In genomic region chr19:40798223-40798996, GRCh38 we compare ENCODE assay signal across 1 cellular context.
TF ChIP-seq lines count a peak whose summit lies in the region.

No MANE protein-coding gene starts in this region.

TF ChIP-seq in HEK293, 187 proteins besides CTCF, POLR2A, EP300 and RAD21 (continued from another document and continues in another):
- TF ChIP-seq ZNF692 (tag by site-specific recombination; IDR thresholded peaks at IDR 0.05) (peak; percentile 38; the same call in 1 of the 2 replicates), ZNF280C (tag by site-specific recombination; IDR thresholded peaks at IDR 0.05) (no peak), ZBTB1 (tag by site-specific recombination; IDR thresholded peaks at IDR 0.05) (no peak), ZNF274 (IDR thresholded peaks at IDR 0.05; ENCODE audit: low read length) (no peak), ZNF274 (tag by site-specific recombination; IDR thresholded peaks at IDR 0.05; ENCODE audit: borderline replicate concordance) (no peak), ZNF623 (tag by site-specific recombination; IDR thresholded peaks at IDR 0.05) (0 out of 2 replicates have a peak, but pooled peaks have one; percentile 24), KLF10 (tag by site-specific recombination; IDR thresholded peaks at IDR 0.05) (peak; percentile 94), ZFP41 (tag by site-specific recombination; IDR thresholded peaks at IDR 0.05; ENCODE audit: borderline replicate concordance) (no peak), ZEB2 (tag by site-specific recombination; IDR thresholded peaks at IDR 0.05) (peak; percentile 95), ZNF114 (tag by site-specific recombination; IDR thresholded peaks at IDR 0.05) (no peak), MYNN (tag by site-specific recombination; IDR thresholded peaks at IDR 0.05; ENCODE audit: borderline replicate concordance) (no peak), ZNF19 (tag by site-specific recombination; IDR thresholded peaks at IDR 0.05; ENCODE audit: low read depth) (no peak), ZNF488 (tag by site-specific recombination; IDR thresholded peaks at IDR 0.05) (no peak), ZNF473 (tag by site-specific recombination; IDR thresholded peaks at IDR 0.05) (no peak), ZNF292 (tag by site-specific recombination; IDR thresholded peaks at IDR 0.05; ENCODE audit: borderline replicate concordance, low read depth) (no peak), ZNF184 (tag by site-specific recombination; IDR thresholded peaks at IDR 0.05) (no peak), ZNF175 (tag by site-specific recombination; IDR thresholded peaks at IDR 0.05) (no peak), ZSCAN16 (tag by site-specific recombination; IDR thresholded peaks at IDR 0.05) (no peak), ZNF768 (tag by site-specific recombination; IDR thresholded peaks at IDR 0.05) (no peak; the same call in 1 of the 2 replicates), ZNF654 (tag by site-specific recombination; IDR thresholded peaks at IDR 0.05; ENCODE audit: low read depth) (no peak), ZNF585B (tag by site-specific recombination; IDR thresholded peaks at IDR 0.05) (no peak), ZNF366 (tag by site-specific recombination; conservative IDR thresholded peaks at IDR 0.05) (peak; percentile 90), ZNF830 (tag by site-specific recombination; IDR thresholded peaks at IDR 0.05; ENCODE audit: low read depth) (no peak), INSM2 (tag by site-specific recombination; IDR thresholded peaks at IDR 0.05) (no peak), SALL2 (tag by site-specific recombination; IDR thresholded peaks at IDR 0.05; ENCODE audit: borderline replicate concordance) (no peak), ZNF580 (tag by site-specific recombination; IDR thresholded peaks at IDR 0.05) (peak; percentile 30; the same call in 1 of the 2 replicates), ZNF138 (tag by site-specific recombination; IDR thresholded peaks at IDR 0.05; ENCODE audit: borderline replicate concordance) (peak; percentile 35; the same call in 1 of the 2 replicates), ZNF701 (tag by site-specific recombination; IDR thresholded peaks at IDR 0.05) (no peak; the same call in 1 of the 2 replicates), ZBTB10 (tag by site-specific recombination; IDR thresholded peaks at IDR 0.05) (0 out of 2 replicates have a peak, but pooled peaks have one; percentile 11), ZNF248 (tag by site-specific recombination; IDR thresholded peaks at IDR 0.05) (no peak), KLF7 (tag by site-specific recombination; IDR thresholded peaks at IDR 0.05; ENCODE audit: borderline replicate concordance) (0 out of 2 replicates have a peak, but pooled peaks have one; percentile 40), ZIC2 (tag by site-specific recombination; IDR thresholded peaks at IDR 0.05) (0 out of 2 replicates have a peak, but pooled peaks have one; percentile 34), ZNF561 (tag by site-specific recombination; IDR thresholded peaks at IDR 0.05; ENCODE audit: borderline replicate concordance) (no peak; the same call in 1 of the 2 replicates), ZNF624 (tag by site-specific recombination; IDR thresholded peaks at IDR 0.05) (no peak), ZNF629 (tag by site-specific recombination; IDR thresholded peaks at IDR 0.05) (peak; percentile 82), ZNF214 (tag by site-specific recombination; IDR thresholded peaks at IDR 0.05; ENCODE audit: borderline replicate concordance) (no peak), ZNF362 (tag by site-specific recombination; IDR thresholded peaks at IDR 0.05) (peak; percentile 73; the same call in 1 of the 2 replicates), MZF1 (tag by site-specific recombination; IDR thresholded peaks at IDR 0.05; ENCODE audit: borderline replicate concordance) (peak; percentile 33; the same call in 1 of the 2 replicates), ZNF2 (tag by site-specific recombination; IDR thresholded peaks at IDR 0.05) (0 out of 2 replicates have a peak, but pooled peaks have one; percentile 82), ZBTB7A (tag by site-specific recombination; IDR thresholded peaks at IDR 0.05; ENCODE audit: low read depth) (peak; percentile 53; the same call in 1 of the 2 replicates), ZNF221 (tag by site-specific recombination; IDR thresholded peaks at IDR 0.05; ENCODE audit: borderline replicate concordance) (no peak), ZNF394 (tag by site-specific recombination; IDR thresholded peaks at IDR 0.05; ENCODE audit: borderline replicate concordance) (peak; percentile 59; the same call in 1 of the 2 replicates), TSHZ1 (tag by site-specific recombination; IDR thresholded peaks at IDR 0.05; ENCODE audit: borderline replicate concordance) (no peak), ZNF548 (tag by site-specific recombination; IDR thresholded peaks at IDR 0.05) (no peak), ZNF423 (tag by site-specific recombination; IDR thresholded peaks at IDR 0.05) (no peak), KLF1 (tag by site-specific recombination; IDR thresholded peaks at IDR 0.05) (peak; percentile 94), ZNF174 (tag by site-specific recombination; IDR thresholded peaks at IDR 0.05) (no peak), ZNF416 (tag by site-specific recombination; IDR thresholded peaks at IDR 0.05) (no peak), ZNF404 (tag by site-specific recombination; IDR thresholded peaks at IDR 0.05) (no peak), KLF16 (tag by site-specific recombination; IDR thresholded peaks at IDR 0.05) (peak; percentile 99), ZNF391 (tag by site-specific recombination; IDR thresholded peaks at IDR 0.05; ENCODE audit: borderline replicate concordance, low read depth) (no peak; the same call in 1 of the 2 replicates), TCF7L2 (IDR thresholded peaks at IDR 0.05; ENCODE audit: borderline replicate concordance, low read depth, low read length) (no peak), ZNF155 (tag by site-specific recombination; IDR thresholded peaks at IDR 0.05) (no peak)
